15 cellular contexts compared by ENCODE assay signal in the genomic region with DNA sequence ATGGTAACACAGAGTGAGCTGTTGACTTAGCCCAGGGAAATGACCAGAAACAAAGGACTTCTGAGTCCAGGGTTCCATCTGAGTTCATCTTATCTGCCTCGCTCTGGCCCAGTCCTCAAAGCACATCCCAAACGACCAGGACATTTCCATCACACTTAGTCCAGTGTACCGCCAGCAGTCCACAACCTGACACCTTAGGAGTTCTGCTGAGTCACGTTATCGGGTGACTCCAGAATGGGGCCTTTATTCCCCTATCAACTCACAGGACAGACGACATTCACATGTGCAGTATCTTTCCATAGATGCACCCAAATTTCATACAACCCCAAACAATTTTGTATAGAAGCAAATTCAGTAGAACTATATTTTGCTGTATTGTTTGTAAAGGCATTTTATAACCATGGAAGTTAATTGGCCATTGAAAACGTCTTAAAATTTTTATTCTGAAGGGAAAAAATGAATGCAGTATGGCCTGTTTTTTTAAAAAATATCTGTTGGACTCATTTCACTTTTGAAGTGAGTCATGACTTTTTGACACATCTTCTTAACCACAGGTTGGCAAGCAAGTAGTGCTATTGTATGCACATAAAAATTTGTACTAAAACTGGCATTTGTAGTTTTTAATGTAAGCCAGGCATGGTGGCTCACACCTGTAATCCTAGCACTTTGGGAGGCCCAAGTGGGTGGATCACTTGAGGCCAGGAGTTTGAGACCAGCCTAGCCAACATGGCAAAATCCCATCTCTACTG.
"Had no signal": no experiment of that assay in that cellular context is flagged by ENCODE, and none has a peak within 500 bp of the region (broad histone marks: within the 10 kb centered on the region; RNA-seq: fewer than 3 reads in every experiment).

No MANE protein-coding gene starts in this region.

- H3K4me3 ChIP-seq: adrenal gland, body of pancreas, gastrocnemius medialis, ovary, tibial artery, uterus had no signal

- DNase-seq: activated CD4-positive, alpha-beta T cell treated with anti-CD3 and anti-CD28 coated beads, Interleukin-2, amount 50 U/mL, for 1 hour; activated naive CD4-positive, alpha-beta T cell treated with anti-CD3 and anti-CD28 coated beads for 36 hours; activated T-cell treated with anti-CD3 and anti-CD28 coated beads for 4 hours; adrenal gland; body of pancreas; cerebellar nuclear complex; erythroblast; gastrocnemius medialis; ovary; small intestine; T-helper 2 cell; tibial artery; uterus had no signal

- FAIRE-seq: small intestine had no signal

- H3K36me3 ChIP-seq: adrenal gland, gastrocnemius medialis, ovary, uterus had no signal

- H3K4me1 ChIP-seq: uterus had no signal

- H3K27me3 ChIP-seq: adrenal gland, body of pancreas, gastrocnemius medialis, ovary, tibial artery, uterus had no signal

- H3K27ac ChIP-seq: adrenal gland, body of pancreas, gastrocnemius medialis, ovary, tibial artery, uterus had no signal

- H3K9me3 ChIP-seq: body of pancreas, ovary had no signal

- ATAC-seq: activated T-helper 17 cell treated with anti-CD3 and anti-CD28 coated beads, Interleukin-2, amount 50 U/mL, for 72 hours; body of pancreas; gastrocnemius medialis; stimulated activated effector memory CD8-positive, alpha-beta T cell treated with anti-CD3 and anti-CD28 coated beads, Interleukin-12 subunit alpha, Interleukin-12 subunit beta, amount 100 ng/mL, for 72 hours had no signal
